In genomic region chr3:85627899-85628298, GRCh38 we compare ENCODE assay signal across 30 cellular contexts.
"Had no signal": no experiment of that assay in that cellular context is flagged by ENCODE, and none has a peak within 500 bp of the region (broad histone marks: within the 10 kb centered on the region; RNA-seq: fewer than 3 reads in every experiment).

No MANE protein-coding gene starts in this region.

- H3K4me2 ChIP-seq: smooth muscle cell had no signal

- ATAC-seq: foreskin keratinocyte; heart left ventricle; left colon; naive thymus-derived CD4-positive, alpha-beta T cell; pancreas; stimulated activated naive B cell treated with anti-CD40 and anti-IgM and Interleukin-4, amounts not matched to agents 10 μg/mL and 1 μg/mL and 100 μg/mL, for 72 hours had no signal

- H3K9me3 Mint-ChIP-seq: activated CD4-positive, alpha-beta memory T cell treated with anti-CD3 and anti-CD28 coated beads, Interleukin-2, amount 10 ng/mL, durations not matched to agents 7 days and 5 days; activated CD4-positive, alpha-beta T cell treated with anti-CD3 and anti-CD28 coated beads, Interleukin-2, amount 10 ng/mL, durations not matched to agents 24 days and 14 days; endodermal cell; mesothelial cell of epicardium; neural crest cell had no signal

- H3K27me3 Mint-ChIP-seq: activated CD4-positive, alpha-beta memory T cell treated with anti-CD3 and anti-CD28 coated beads, Interleukin-2, amount 10 ng/mL, durations not matched to agents 7 days and 5 days; activated CD4-positive, alpha-beta T cell treated with anti-CD3 and anti-CD28 coated beads, Interleukin-2, amount 10 ng/mL, durations not matched to agents 24 days and 14 days; activated T-cell treated with anti-CD3 and anti-CD28 coated beads, Interleukin-2, amount 50 U/mL, for 24 hours; naive thymus-derived CD4-positive, alpha-beta T cell; stimulated activated naive B cell treated with anti-CD40 and anti-IgM and Interleukin-4, amounts not matched to agents 10 μg/mL and 1 μg/mL and 100 μg/mL, for 72 hours had no signal

- H3K27ac ChIP-seq: esophagus muscularis mucosa, foreskin keratinocyte, heart left ventricle, pancreas, prostate gland, stomach, thyroid gland, upper lobe of left lung, vagina had no signal

- H3K27me3 ChIP-seq: esophagus muscularis mucosa, foreskin keratinocyte, heart left ventricle, pancreas, stomach, thyroid gland, upper lobe of left lung, vagina had no signal

- H3K4me1 Mint-ChIP-seq: activated CD4-positive, alpha-beta memory T cell treated with anti-CD3 and anti-CD28 coated beads, Interleukin-2, amount 10 ng/mL, durations not matched to agents 7 days and 5 days; activated CD4-positive, alpha-beta T cell treated with anti-CD3 and anti-CD28 coated beads, Interleukin-2, amount 10 ng/mL, durations not matched to agents 24 days and 14 days; immature natural killer cell; mesothelial cell of epicardium; naive thymus-derived CD4-positive, alpha-beta T cell; neural crest cell; stimulated activated naive B cell treated with anti-CD40 and anti-IgM and Interleukin-4, amounts not matched to agents 10 μg/mL and 1 μg/mL and 100 μg/mL, for 72 hours had no signal

- DNase-seq: activated CD4-positive, alpha-beta memory T cell treated with anti-CD3 and anti-CD28 coated beads, Interleukin-2, amount 10 ng/mL, durations not matched to agents 7 days and 5 days; activated CD4-positive, alpha-beta T cell treated with anti-CD3 and anti-CD28 coated beads, Interleukin-2, amount 10 ng/mL, durations not matched to agents 24 days and 14 days; activated CD4-positive, CD25-positive, alpha-beta regulatory T cell treated with anti-CD3 and anti-CD28 coated beads, Interleukin-2, amount 50 U/mL, for 72 hours; activated CD8-positive, alpha-beta memory T cell treated with anti-CD3 and anti-CD28 coated beads, Interleukin-2, amount 50 U/mL, for 48 hours; activated gamma-delta T cell treated with Interleukin-2 at 50 U/mL for 16 hours; activated naive CD4-positive, alpha-beta T cell treated with anti-CD3 and anti-CD28 coated beads, Interleukin-2, amount 50 U/mL, for 16 hours; activated T-cell treated with anti-CD3 and anti-CD28 coated beads, Interleukin-2, amount 50 U/mL, for 24 hours; amniotic stem cell; central memory CD4-positive, alpha-beta T cell; endodermal cell; foreskin keratinocyte; heart left ventricle; immature natural killer cell; kidney; left colon; mammary epithelial cell; naive thymus-derived CD4-positive, alpha-beta T cell; pancreas; stimulated activated CD4-positive, alpha-beta T cell treated with anti-CD3 and anti-CD28 coated beads, Interleukin-15, amount 100 ng/mL, for 24 hours; stimulated activated CD4-positive, alpha-beta T cell treated with anti-CD3 and anti-CD28 coated beads, Interleukin-2, amount 100 ng/mL, for 24 hours; stimulated activated naive B cell treated with anti-CD40 and anti-IgM and Interleukin-4, amounts not matched to agents 10 μg/mL and 1 μg/mL and 100 μg/mL, for 72 hours; stomach; thyroid gland; upper lobe of left lung had no signal

- H3K27ac Mint-ChIP-seq: activated CD4-positive, alpha-beta memory T cell treated with anti-CD3 and anti-CD28 coated beads, Interleukin-2, amount 10 ng/mL, durations not matched to agents 7 days and 5 days; activated CD4-positive, alpha-beta T cell treated with anti-CD3 and anti-CD28 coated beads, Interleukin-2, amount 10 ng/mL, durations not matched to agents 24 days and 14 days; activated T-cell treated with anti-CD3 and anti-CD28 coated beads, Interleukin-2, amount 50 U/mL, for 24 hours; endodermal cell; immature natural killer cell; mesothelial cell of epicardium; naive thymus-derived CD4-positive, alpha-beta T cell; stimulated activated naive B cell treated with anti-CD40 and anti-IgM and Interleukin-4, amounts not matched to agents 10 μg/mL and 1 μg/mL and 100 μg/mL, for 72 hours had no signal

- H3K9me3 ChIP-seq: esophagus muscularis mucosa, heart left ventricle, pancreas, prostate gland, stomach, thyroid gland, upper lobe of left lung, vagina had no signal

- H3K36me3 Mint-ChIP-seq: immature natural killer cell; mesothelial cell of epicardium; naive thymus-derived CD4-positive, alpha-beta T cell; stimulated activated naive B cell treated with anti-CD40 and anti-IgM and Interleukin-4, amounts not matched to agents 10 μg/mL and 1 μg/mL and 100 μg/mL, for 72 hours had no signal

- H3K4me1 ChIP-seq: esophagus muscularis mucosa, foreskin keratinocyte, heart left ventricle, pancreas, prostate gland, stomach, thyroid gland, upper lobe of left lung, vagina had no signal

- H3K4me3 Mint-ChIP-seq: activated CD4-positive, alpha-beta memory T cell treated with anti-CD3 and anti-CD28 coated beads, Interleukin-2, amount 10 ng/mL, durations not matched to agents 7 days and 5 days; activated CD4-positive, alpha-beta T cell treated with anti-CD3 and anti-CD28 coated beads, Interleukin-2, amount 10 ng/mL, durations not matched to agents 24 days and 14 days; activated T-cell treated with anti-CD3 and anti-CD28 coated beads, Interleukin-2, amount 50 U/mL, for 24 hours; endodermal cell; immature natural killer cell; mesothelial cell of epicardium; naive thymus-derived CD4-positive, alpha-beta T cell; neural crest cell; stimulated activated naive B cell treated with anti-CD40 and anti-IgM and Interleukin-4, amounts not matched to agents 10 μg/mL and 1 μg/mL and 100 μg/mL, for 72 hours had no signal

- H3K36me3 ChIP-seq: esophagus muscularis mucosa, heart left ventricle, pancreas, prostate gland, stomach, thyroid gland, upper lobe of left lung, vagina had no signal

- H3K4me3 ChIP-seq: esophagus muscularis mucosa, heart left ventricle, pancreas, prostate gland, smooth muscle cell, stomach, thyroid gland, upper lobe of left lung, vagina had no signal
